Comparison of ENCODE assay signal across 8 cellular contexts in genomic region chr1:36248250-36248894, GRCh38. TPM values are rescaled to one million over a fixed set of nuclear protein-coding genes. Genes with fewer than 3 reads are reported as not detected.
A peak's percentile ranks its signal among the peaks of the same experiment; 100 is the strongest.
DNase-seq lines count a peak whose midpoint lies in the region; TF ChIP-seq lines count a peak whose summit lies in the region.

No MANE protein-coding gene starts in this region.

- H3K4me1 Mint-ChIP-seq in activated naive CD4-positive, alpha-beta T cell treated with anti-CD3 and anti-CD28 coated beads for 36 hours (ENCODE audit: low read depth), result peaks cover 59% of the 10 kb centered on the region

- no peak overlapping the region for H3K4me3 Mint-ChIP-seq in activated naive CD4-positive, alpha-beta T cell treated with anti-CD3 and anti-CD28 coated beads for 36 hours

- H3K27me3 Mint-ChIP-seq in activated naive CD4-positive, alpha-beta T cell treated with anti-CD3 and anti-CD28 coated beads for 36 hours (ENCODE audit: low read depth), result no peaks in the 10 kb centered on the region

- peak overlapping the region; percentile 68 for H3K27ac Mint-ChIP-seq in activated naive CD4-positive, alpha-beta T cell treated with anti-CD3 and anti-CD28 coated beads for 36 hours

- peak overlapping the region; percentile 52 for H3K9ac ChIP-seq in adipocyte (ENCODE audit: low read length)

- no peak for DNase-seq in activated naive CD4-positive, alpha-beta T cell treated with anti-CD3 and anti-CD28 coated beads for 36 hours
- DNase-seq in activated naive CD4-positive, alpha-beta T cell treated with anti-CD3 and anti-CD28 coated beads, Interleukin-2, amount 50 U/mL, for 16 hours, result no peak
- peak; percentile 91 for DNase-seq in adipocyte (ENCODE audit: low read depth)
- peak; percentile 66 for DNase-seq in kidney glomerular epithelial cell (lab: John Stamatoyannopoulos, UW)
- DNase-seq in uterus, result peak; percentile 66 to 83
- no peak for DNase-seq in NAMALWA (ENCODE audit: low spot score)
- DNase-seq in caudate nucleus (lab: John Stamatoyannopoulos, UW), result no peak
- DNase-seq in NCI-H1417 (lab: John Stamatoyannopoulos, UW), result no peak

- CTCF ChIA-PET in activated naive CD4-positive, alpha-beta T cell treated with anti-CD3 and anti-CD28 coated beads for 36 hours (lab: Charles Lee), result no interaction called here

- H3K36me3 ChIP-seq in adipocyte (ENCODE audit: control insufficient read depth, insufficient read depth, low read length, severe bottlenecking) (no peaks in the 10 kb centered on the region), uterus (no peaks in the 10 kb centered on the region)

- no peak for TF ChIP-seq CTCF in uterus (IDR thresholded peaks at IDR 0.05)

- intact Hi-C loops in activated naive CD4-positive, alpha-beta T cell treated with anti-CD3 and anti-CD28 coated beads for 36 hours (cut with micrococcal nuclease), result no loop called here
- intact Hi-C loops in uterus (cut with DNase I; ENCODE audit: low total_unique reads), result no loop called here

- peaks cover 26% of the 10 kb centered on the region for H3K36me3 Mint-ChIP-seq in activated naive CD4-positive, alpha-beta T cell treated with anti-CD3 and anti-CD28 coated beads for 36 hours (ENCODE audit: low read depth)

- H3K27me3 ChIP-seq in adipocyte (replicated peaks; ENCODE audit: control insufficient read depth, insufficient read depth, low read length) (no peaks in the 10 kb centered on the region), uterus (no peaks in the 10 kb centered on the region)

- H3K9me3 ChIP-seq in adipocyte (ENCODE audit: control insufficient read depth, low read length), result no peaks in the 10 kb centered on the region
- no peaks in the 10 kb centered on the region for H3K9me3 ChIP-seq in uterus

- H3K4me1 ChIP-seq in adipocyte (ENCODE audit: control insufficient read depth, insufficient read depth, low read length) (peaks cover 65% of the 10 kb centered on the region), uterus (no peaks in the 10 kb centered on the region)

- no peak for TF ChIP-seq POLR2A in uterus (IDR thresholded peaks at IDR 0.05)

- no peaks in the 10 kb centered on the region for H3K9me3 Mint-ChIP-seq in activated naive CD4-positive, alpha-beta T cell treated with anti-CD3 and anti-CD28 coated beads for 36 hours

- H3K27ac ChIP-seq in uterus, result peak overlapping the region; percentile 35 to 70
- no peak overlapping the region for H3K27ac ChIP-seq in caudate nucleus (ENCODE audit: low read depth, low read length)

- H3K4me3 ChIP-seq in adipocyte (ENCODE audit: low read length), result no peak overlapping the region
- H3K4me3 ChIP-seq in uterus, result no peak overlapping the region

RNA-seq across cellular contexts. Expression of gene THRAP3, which starts 24.1 kb away (rescaled TPM):
- total RNA-seq in activated naive CD4-positive, alpha-beta T cell treated with anti-CD3 and anti-CD28 coated beads for 36 hours, result 100 to 1,000 TPM; 128 to 133 TPM
- total RNA-seq in uterus, result 10 to 100 TPM; 21.3 to 99.1 (median 67.5) TPM

RNA-seq across cellular contexts. Expression of gene SH3D21, which starts 57.8 kb away (rescaled TPM):
- total RNA-seq in activated naive CD4-positive, alpha-beta T cell treated with anti-CD3 and anti-CD28 coated beads for 36 hours, result 1 to 10 TPM; 2.3 to 2.7 TPM
- 10 to 100 TPM in 2 of 4 donors, not detected in 2; 11.3 to 11.8 TPM for total RNA-seq in uterus

Comparison
In these comparisons a context has a peak if more than half of its experiments do, and no peak if none do; other contexts are left out.
1. DNase-seq: peak in adipocyte (single experiment), kidney glomerular epithelial cell (single experiment) and uterus (2 of 2); none in activated naive CD4-positive, alpha-beta T cell treated with anti-CD3 and anti-CD28 coated beads for 36 hours (single experiment), activated naive CD4-positive, alpha-beta T cell treated with anti-CD3 and anti-CD28 coated beads, Interleukin-2, amount 50 U/mL, for 16 hours (single experiment), NAMALWA (single experiment), caudate nucleus (0 of 61) and NCI-H1417 (0 of 3).